In the genomic region with DNA sequence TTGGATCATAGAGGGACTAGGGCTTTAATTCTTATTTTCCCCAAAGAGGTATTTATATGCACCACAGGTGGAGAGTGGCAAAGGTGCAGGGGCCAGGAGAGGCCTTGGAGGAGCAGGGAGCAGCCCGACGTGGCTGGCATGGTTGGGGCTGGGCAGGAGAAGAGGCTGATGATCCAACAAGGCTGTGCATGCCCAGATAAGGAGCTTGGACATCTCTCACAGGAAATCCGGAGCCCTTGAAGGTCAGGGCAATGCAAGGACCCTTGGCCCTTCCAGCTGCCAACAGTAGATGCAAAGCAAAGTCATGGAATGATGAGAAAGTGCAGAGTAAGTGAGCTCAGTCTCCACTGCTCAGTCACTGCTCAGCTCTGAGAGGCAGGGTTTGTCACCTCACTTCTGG, we compare ENCODE assay signal across 2 cellular contexts.
A peak's percentile ranks its signal among the peaks of the same experiment; 100 is the strongest.
TF ChIP-seq lines count a peak whose summit lies in the region.

No MANE protein-coding gene starts in this region.

TF ChIP-seq in GM12891, 5 proteins besides CTCF, POLR2A, EP300 and RAD21:
- TF ChIP-seq SPI1 (IDR thresholded peaks at IDR 0.05; ENCODE audit: low read depth, low read length) (no peak), PAX5 (IDR thresholded peaks at IDR 0.05; ENCODE audit: insufficient read depth, low read length, severe bottlenecking) (no peak), POLR2AphosphoS5 (IDR thresholded peaks at IDR 0.05; ENCODE audit: low read depth, low read length) (no peak), POU2F2 (IDR thresholded peaks at IDR 0.05; ENCODE audit: low read depth, low read length) (no peak), TAF1 (IDR thresholded peaks at IDR 0.05; ENCODE audit: low read depth, low read length) (no peak)
TF ChIP-seq in GM12891: peak in this region for 0.

TF ChIP-seq in endothelial cell of umbilical vein, 7 proteins besides CTCF, POLR2A, EP300 and RAD21:
- TF ChIP-seq POLR2AphosphoS5 (IDR thresholded peaks at IDR 0.05; ENCODE audit: insufficient read depth, low read depth, low read length): no peak
- TF ChIP-seq MYC (IDR thresholded peaks at IDR 0.05; ENCODE audit: low read depth, low read length): no peak
- TF ChIP-seq EZH2 (IDR thresholded peaks at IDR 0.05; ENCODE audit: borderline replicate concordance, low read depth, low read length, severe bottlenecking): no peak
- TF ChIP-seq, protein P1, sequence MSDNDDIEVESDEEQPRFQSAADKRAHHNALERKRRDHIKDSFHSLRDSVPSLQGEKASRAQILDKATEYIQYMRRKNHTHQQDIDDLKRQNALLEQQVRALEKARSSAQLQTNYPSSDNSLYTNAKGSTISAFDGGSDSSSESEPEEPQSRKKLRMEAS (IDR thresholded peaks at IDR 0.05; ENCODE audit: insufficient read depth, insufficient read length): no peak
- TF ChIP-seq FOS (IDR thresholded peaks at IDR 0.05; ENCODE audit: borderline replicate concordance, insufficient read depth, low read length): no peak
- peak; percentile 56 for TF ChIP-seq GATA2 (IDR thresholded peaks at IDR 0.05; ENCODE audit: insufficient read depth, insufficient read length, low read depth, low read length)
